14 cellular contexts compared by ENCODE assay signal in genomic region chr7:116167177-116167576, GRCh38. TPM values are rescaled to one million over a fixed set of nuclear protein-coding genes. Genes with fewer than 3 reads are reported as not detected.
A peak's percentile ranks its signal among the peaks of the same experiment; 100 is the strongest.
DNase-seq lines count a peak whose midpoint lies in the region; ATAC-seq and TF ChIP-seq lines count a peak whose summit lies in the region.
"Had no signal": no experiment of that assay in that cellular context is flagged by ENCODE, and none has a peak within 500 bp of the region (broad histone marks: within the 10 kb centered on the region; RNA-seq: fewer than 3 reads in every experiment).

No MANE protein-coding gene starts in this region.

- TF ChIP-seq CTCF in NB4 (IDR thresholded peaks at IDR 0.05; ENCODE audit: low read depth, low read length) (peak; percentile 58), cardiac fibroblast (IDR thresholded peaks at IDR 0.05; ENCODE audit: low read depth, low read length) (peak; percentile 17), thyroid gland (IDR thresholded peaks at IDR 0.05) (no peak)

- no peak for ATAC-seq in HG03354 (IDR thresholded peaks at IDR 0.05; ENCODE audit: poor library complexity, severe bottlenecking, unreplicated experiment)

- H3K27ac ChIP-seq in thyroid gland, result no peak overlapping the region
- H3K27ac ChIP-seq: transverse colon had no signal

- 70 to 84% methylated on average over 4 of the region's 4 CpGs for WGBS in thyroid gland, 2 donors

- intact Hi-C loops in thyroid gland (cut with DNase I), result no loop called here

- no peak for TF ChIP-seq POLR2A in NB4 (IDR thresholded peaks at IDR 0.05; ENCODE audit: extremely low read depth, insufficient read length)
- TF ChIP-seq POLR2A in thyroid gland (IDR thresholded peaks at IDR 0.05), result no peak

- H3K9me3 ChIP-seq in thyroid gland, result no peaks in the 10 kb centered on the region
- H3K9me3 ChIP-seq: Caco-2, transverse colon had no signal

- peaks cover 9 to 16% of the 10 kb centered on the region in 2 donors for H3K4me1 ChIP-seq in thyroid gland

- no peaks in the 10 kb centered on the region for H3K36me3 ChIP-seq in thyroid gland
- H3K36me3 ChIP-seq: transverse colon had no signal

- H3K4me3 ChIP-seq in NB4 (ENCODE audit: low read depth, low read length) (no peak overlapping the region), cardiac fibroblast (replicated peaks in 1 of 2; ENCODE audit: low read depth in 2 of 2, low read length in 2 of 2) (no peak overlapping the region), thyroid gland (replicated peaks in 1 of 3) (no peak overlapping the region)
- H3K4me3 ChIP-seq: transverse colon had no signal

- no peaks in the 10 kb centered on the region for H3K27me3 ChIP-seq in thyroid gland
- H3K27me3 ChIP-seq: transverse colon had no signal

- peak; percentile 32 for DNase-seq in stimulated activated CD4-positive, alpha-beta T cell treated with anti-CD3 and anti-CD28 coated beads, Interleukin-1b, Interleukin-23, amount 100 ng/mL, for 48 hours
- no peak for DNase-seq in stimulated activated CD4-positive, alpha-beta T cell treated with anti-CD3 and anti-CD28 coated beads, Interleukin-4, amount 100 ng/mL, for 4 hours
- DNase-seq in NB4 (ENCODE audit: low read depth) (peak; percentile 58), cardiac fibroblast (ENCODE audit: low read depth in 2 of 2) (no peak), thyroid gland (no peak), mesenteric fat pad (ENCODE audit: low spot score) (no peak), NCI-H1417 (lab: John Stamatoyannopoulos, UW) (no peak)
- DNase-seq: activated gamma-delta T cell; Caco-2; effector memory CD4-positive, alpha-beta T cell; H7; immature natural killer cell; transverse colon had no signal

RNA-seq across cellular contexts. Expression of gene TES, which starts 43.2 kb away (rescaled TPM):
- total RNA-seq in thyroid gland (100 to 1,000 TPM; 148 to 177 (median 158) TPM), mesenteric fat pad (30.3 TPM)

Comparison
In these comparisons a context has a peak if more than half of its experiments do, and no peak if none do; other contexts are left out.
1. DNase-seq: peak in stimulated activated CD4-positive, alpha-beta T cell treated with anti-CD3 and anti-CD28 coated beads, Interleukin-1b, Interleukin-23, amount 100 ng/mL, for 48 hours (single experiment) and NB4 (single experiment); none in stimulated activated CD4-positive, alpha-beta T cell treated with anti-CD3 and anti-CD28 coated beads, Interleukin-4, amount 100 ng/mL, for 4 hours (0 of 2), cardiac fibroblast (0 of 2), thyroid gland (0 of 2), mesenteric fat pad (single experiment) and NCI-H1417 (0 of 3).
2. CTCF ChIP-seq: peak in NB4 (single experiment) and cardiac fibroblast (single experiment); none in thyroid gland (0 of 6).